Comparison of ENCODE assay signal across 1 cellular context in the genomic region with DNA sequence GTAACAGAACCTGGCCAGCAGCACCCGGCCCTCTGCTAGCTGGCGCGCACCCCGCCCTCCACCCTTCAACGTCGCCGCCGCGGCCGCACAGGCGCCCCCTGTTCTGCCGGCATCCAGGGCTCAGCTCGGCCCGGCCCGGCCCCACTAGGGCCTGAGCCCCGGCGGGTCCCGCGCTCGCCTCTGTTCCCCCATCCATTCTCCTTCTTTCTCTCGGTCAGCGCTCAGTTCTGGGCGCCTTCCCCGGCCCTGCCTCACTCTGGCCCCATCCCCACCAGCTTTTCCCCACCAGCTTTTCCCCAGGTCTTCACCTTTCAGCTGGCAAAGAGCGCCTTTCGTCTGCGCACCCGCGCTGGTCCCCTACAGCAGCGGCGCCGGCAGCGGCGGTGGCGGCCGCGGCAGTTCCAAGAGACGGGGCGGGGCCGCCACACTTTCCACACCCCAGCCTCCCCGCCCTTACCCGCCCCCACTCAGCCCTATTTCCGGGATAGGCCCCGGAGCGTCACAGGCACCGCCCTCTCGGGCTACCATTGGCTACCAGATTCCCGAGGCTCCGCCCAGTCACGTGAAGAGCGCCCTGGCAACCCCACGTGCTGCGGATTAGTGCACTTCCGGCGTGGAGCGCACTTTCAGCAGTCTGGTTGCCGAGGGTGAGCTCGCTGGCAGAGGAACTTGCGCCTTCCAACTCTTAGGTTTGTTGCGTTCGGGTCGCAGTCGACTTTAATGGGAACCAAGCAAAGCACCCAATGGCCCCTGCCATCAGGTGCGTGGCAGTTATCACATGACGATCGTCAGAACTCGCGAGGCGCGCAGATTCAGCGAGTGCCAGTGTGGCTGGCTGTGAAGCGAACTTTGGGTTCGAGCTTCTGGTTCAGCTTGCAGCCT.
TF ChIP-seq lines count a peak whose summit lies in the region.

Gene EIF5A2, minus strand, starts transcription at position 403 of the 882 bp plus-strand sequence. CDS start 831 bp downstream, outside the sequence.

TF ChIP-seq in K562, 482 proteins besides CTCF, POLR2A, EP300 and RAD21 (continued from another document and continues in another):
- TF ChIP-seq RREB1 (CRISPR knock-in tag; IDR thresholded peaks at IDR 0.05): 0 out of 2 replicates have a peak, but pooled peaks have one; percentile 42
- no peak for TF ChIP-seq ZNF224 (CRISPR knock-in tag; IDR thresholded peaks at IDR 0.05)
- 0 out of 4 replicates have a peak, but pooled peaks of 1 of the 2 experiments have one; percentile 43 for TF ChIP-seq SRF (CRISPR knock-in tag; IDR thresholded peaks at IDR 0.05)
- peak in 1 of 2 experiments; percentile 99; a peak in 2 of 3 replicates for TF ChIP-seq CBX3 (IDR thresholded peaks at IDR 0.05; ENCODE audit: borderline replicate concordance in 1 of 2, low read length in 2 of 2)
- TF ChIP-seq SIN3A (IDR thresholded peaks at IDR 0.05; ENCODE audit: borderline replicate concordance in 2 of 2, control insufficient read depth in 1 of 2, low read depth in 2 of 2, low read length in 2 of 2): peak in 1 of 2 experiments; percentile 14; a peak in 1 of 4 replicates
- TF ChIP-seq, protein P1, sequence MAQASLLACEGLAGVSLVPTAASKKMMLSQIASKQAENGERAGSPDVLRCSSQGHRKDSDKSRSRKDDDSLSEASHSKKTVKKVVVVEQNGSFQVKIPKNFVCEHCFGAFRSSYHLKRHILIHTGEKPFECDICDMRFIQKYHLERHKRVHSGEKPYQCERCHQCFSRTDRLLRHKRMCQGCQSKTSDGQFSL (CRISPR knock-in tag; IDR thresholded peaks at IDR 0.05): no peak
- TF ChIP-seq, protein P1 (tag; IDR thresholded peaks at IDR 0.05): no peak
- TF ChIP-seq ATF3 (IDR thresholded peaks at IDR 0.05): peak; percentile 63
- no peak for TF ChIP-seq ATF3 (CRISPR knock-in tag; conservative IDR thresholded peaks at IDR 0.05)
- peak in 2 of 3 experiments; percentile 34 to 65 for TF ChIP-seq YY1 (IDR thresholded peaks at IDR 0.05; ENCODE audit: borderline replicate concordance in 1 of 3, control insufficient read depth in 1 of 3, extremely low read depth in 1 of 3, insufficient read depth in 3 of 3, insufficient read length in 1 of 3, insufficient replicate concordance in 2 of 3, low read depth in 1 of 3, low read length in 2 of 3)
- peak; percentile 16; the same call in 1 of the 2 replicates for TF ChIP-seq CHD2 (IDR thresholded peaks at IDR 0.05; ENCODE audit: low read depth, low read length)
- TF ChIP-seq GTF2E2 (tag; IDR thresholded peaks at IDR 0.05): no peak
- TF ChIP-seq ZNF263 (CRISPR knock-in tag; IDR thresholded peaks at IDR 0.05; ENCODE audit: borderline replicate concordance): no peak
- TF ChIP-seq RBFOX2 (IDR thresholded peaks at IDR 0.05; ENCODE audit: low read depth, low read length): peak; percentile 88
- TF ChIP-seq KDM1A (IDR thresholded peaks at IDR 0.05): no peak
- TF ChIP-seq CBFA2T3 (IDR thresholded peaks at IDR 0.05): no peak
- no peak for TF ChIP-seq STAT5A (IDR thresholded peaks at IDR 0.05; ENCODE audit: borderline replicate concordance, low read length)
- TF ChIP-seq, protein P2, sequence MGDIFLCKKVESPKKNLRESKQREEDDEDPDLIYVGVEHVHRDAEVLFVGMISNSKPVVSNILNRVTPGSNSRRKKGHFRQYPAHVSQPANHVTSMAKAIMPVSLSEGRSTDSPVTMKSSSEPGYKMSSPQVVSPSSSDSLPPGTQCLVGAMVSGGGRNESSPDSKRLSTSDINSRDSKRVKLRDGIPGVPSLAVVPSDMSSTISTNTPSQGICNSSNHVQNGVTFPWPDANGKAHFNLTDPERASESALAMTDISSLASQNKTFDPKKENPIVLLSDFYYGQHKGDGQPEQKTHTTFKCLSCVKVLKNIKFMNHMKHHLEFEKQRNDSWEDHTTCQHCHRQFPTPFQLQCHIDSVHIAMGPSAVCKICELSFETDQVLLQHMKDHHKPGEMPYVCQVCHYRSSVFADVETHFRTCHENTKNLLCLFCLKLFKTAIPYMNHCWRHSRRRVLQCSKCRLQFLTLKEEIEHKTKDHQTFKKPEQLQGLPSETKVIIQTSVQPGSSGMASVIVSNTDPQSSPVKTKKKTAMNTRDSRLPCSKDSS (IDR thresholded peaks at IDR 0.05; ENCODE audit: low read depth, partially characterized antibody): no peak
- TF ChIP-seq, protein P3, sequence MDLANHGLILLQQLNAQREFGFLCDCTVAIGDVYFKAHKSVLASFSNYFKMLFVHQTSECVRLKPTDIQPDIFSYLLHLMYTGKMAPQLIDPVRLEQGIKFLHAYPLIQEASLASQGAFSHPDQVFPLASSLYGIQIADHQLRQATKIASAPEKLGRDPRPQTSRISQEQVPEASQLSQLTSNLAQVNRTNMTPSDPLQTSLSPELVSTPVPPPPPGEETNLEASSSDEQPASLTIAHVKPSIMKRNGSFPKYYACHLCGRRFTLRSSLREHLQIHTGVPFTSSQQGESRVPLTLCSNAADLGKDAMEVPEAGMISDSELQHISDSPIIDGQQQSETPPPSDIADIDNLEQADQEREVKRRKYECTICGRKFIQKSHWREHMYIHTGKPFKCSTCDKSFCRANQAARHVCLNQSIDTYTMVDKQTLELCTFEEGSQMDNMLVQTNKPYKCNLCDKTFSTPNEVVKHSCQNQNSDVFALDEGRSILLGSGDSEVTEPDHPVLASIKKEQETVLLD (IDR thresholded peaks at IDR 0.05): no peak
- no peak for TF ChIP-seq CBX8 (IDR thresholded peaks at IDR 0.05; ENCODE audit: borderline replicate concordance, extremely low read depth, low read depth, low read length, poor library complexity, severe bottlenecking)
- no peak for TF ChIP-seq EWSR1 (IDR thresholded peaks at IDR 0.05; ENCODE audit: borderline replicate concordance, low read depth, partially characterized antibody)
- TF ChIP-seq SIN3B (IDR thresholded peaks at IDR 0.05; ENCODE audit: low read depth): no peak
- TF ChIP-seq ZMIZ1 (IDR thresholded peaks at IDR 0.05; ENCODE audit: low read depth in 2 of 2, low read length in 2 of 2): no peak
- TF ChIP-seq TCF7 (IDR thresholded peaks at IDR 0.05; ENCODE audit: borderline replicate concordance): no peak
- peak; percentile 92 for TF ChIP-seq LCOR (CRISPR knock-in tag; IDR thresholded peaks at IDR 0.05)
- TF ChIP-seq ZNF134 (CRISPR knock-in tag; conservative IDR thresholded peaks at IDR 0.05): no peak
- TF ChIP-seq, protein P4, sequence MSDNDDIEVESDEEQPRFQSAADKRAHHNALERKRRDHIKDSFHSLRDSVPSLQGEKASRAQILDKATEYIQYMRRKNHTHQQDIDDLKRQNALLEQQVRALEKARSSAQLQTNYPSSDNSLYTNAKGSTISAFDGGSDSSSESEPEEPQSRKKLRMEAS (CRISPR knock-in tag; IDR thresholded peaks at IDR 0.05): peak; percentile 98
- TF ChIP-seq HCFC1 (IDR thresholded peaks at IDR 0.05; ENCODE audit: low read depth, low read length): no peak
- no peak for TF ChIP-seq NFATC3 (IDR thresholded peaks at IDR 0.05)
- no peak for TF ChIP-seq SNAPC5 (CRISPR knock-in tag; IDR thresholded peaks at IDR 0.05)
- no peak for TF ChIP-seq ARHGAP35 (IDR thresholded peaks at IDR 0.05; ENCODE audit: partially characterized antibody)
- peak; percentile 93 for TF ChIP-seq GABPB1 (CRISPR knock-in tag; IDR thresholded peaks at IDR 0.05)
- no peak for TF ChIP-seq ZBTB5 (IDR thresholded peaks at IDR 0.05)
- TF ChIP-seq PURB (CRISPR knock-in tag; IDR thresholded peaks at IDR 0.05; ENCODE audit: low read depth): no peak
- no peak for TF ChIP-seq ZNF232 (CRISPR knock-in tag; IDR thresholded peaks at IDR 0.05)
- TF ChIP-seq SAP30 (IDR thresholded peaks at IDR 0.05; ENCODE audit: borderline replicate concordance, insufficient read depth, low read depth, low read length, poor library complexity, severe bottlenecking): no peak
- TF ChIP-seq MCM5 (IDR thresholded peaks at IDR 0.05; ENCODE audit: low read depth): no peak
- no peak for TF ChIP-seq ZNF764 (CRISPR knock-in tag; IDR thresholded peaks at IDR 0.05; ENCODE audit: low read depth)
- TF ChIP-seq PKNOX1 (IDR thresholded peaks at IDR 0.05): no peak; the same call in 1 of the 2 replicates
